1 cellular context compared by ENCODE assay signal in genomic region chr5:116574682-116575634, GRCh38.
TF ChIP-seq lines count a peak whose summit lies in the region.

Gene SEMA6A, minus strand, starts transcription at chr5:116574823. Its CDS starts 69,879 bp downstream, at chr5:116504944.

TF ChIP-seq in H1, 55 proteins besides CTCF, POLR2A, EP300 and RAD21 (continued from another document):
- TF ChIP-seq TCF12 (IDR thresholded peaks at IDR 0.05; ENCODE audit: low read depth, low read length) (0 out of 2 replicates have a peak, but pooled peaks have one; percentile 52), TAF7 (optimal IDR thresholded peaks at IDR 0.05; ENCODE audit: borderline replicate concordance, low read depth, low read length) (peak; percentile 98), BACH1 (IDR thresholded peaks at IDR 0.05; ENCODE audit: low read length) (no peak), YY1 (IDR thresholded peaks at IDR 0.05; ENCODE audit: low read depth, low read length) (peak; percentile 80; the same call in 1 of the 2 replicates), BRCA1 (IDR thresholded peaks at IDR 0.05; ENCODE audit: low read depth, low read length) (no peak), ASH2L (IDR thresholded peaks at IDR 0.05; ENCODE audit: low read length) (peak; percentile 53), SP4 (IDR thresholded peaks at IDR 0.05; ENCODE audit: low read length) (peak; percentile 76; the same call in 1 of the 2 replicates), SP1 (IDR thresholded peaks at IDR 0.05; ENCODE audit: low read depth, low read length) (peak; percentile 98), CEBPB (IDR thresholded peaks at IDR 0.05; ENCODE audit: low read depth, low read length) (no peak), SIX5 (IDR thresholded peaks at IDR 0.05; ENCODE audit: low read depth, low read length) (no peak), RFX5 (IDR thresholded peaks at IDR 0.05; ENCODE audit: borderline replicate concordance, low read depth, low read length) (peak; percentile 48; the same call in 1 of the 2 replicates), CTBP2 (IDR thresholded peaks at IDR 0.05; ENCODE audit: borderline replicate concordance, insufficient read depth, insufficient read length, low read length) (peak; percentile 78), JUN (IDR thresholded peaks at IDR 0.05; ENCODE audit: low read depth, low read length) (no peak), BCL11A (IDR thresholded peaks at IDR 0.05; ENCODE audit: low read depth in 2 of 2, low read length in 2 of 2) (no peak), POU5F1 (IDR thresholded peaks at IDR 0.05; ENCODE audit: low read depth, low read length) (no peak), SP2 (IDR thresholded peaks at IDR 0.05; ENCODE audit: low read length) (no peak), SAP30 (IDR thresholded peaks at IDR 0.05; ENCODE audit: insufficient read depth, insufficient replicate concordance, low read length) (no peak), EZH2 (IDR thresholded peaks at IDR 0.05; ENCODE audit: low read depth, low read length, severe bottlenecking) (no peak), CHD7 (IDR thresholded peaks at IDR 0.05; ENCODE audit: insufficient replicate concordance, low read length) (no peak), USF2 (IDR thresholded peaks at IDR 0.05; ENCODE audit: low read length) (no peak), POLR2AphosphoS5 (IDR thresholded peaks at IDR 0.05; ENCODE audit: low read depth, low read length) (peak; percentile 91), CHD1 (IDR thresholded peaks at IDR 0.05; ENCODE audit: low read depth, low read length) (no peak; the same call in none of the 2 replicates), TBP (IDR thresholded peaks at IDR 0.05; ENCODE audit: low read depth, low read length) (peak; percentile 95), TAF1 (IDR thresholded peaks at IDR 0.05; ENCODE audit: low read depth, low read length) (peak; percentile 99), SUZ12 (IDR thresholded peaks at IDR 0.05; ENCODE audit: low read length) (no peak), KDM1A (IDR thresholded peaks at IDR 0.05; ENCODE audit: borderline replicate concordance, low read length) (no peak), NRF1 (IDR thresholded peaks at IDR 0.05; ENCODE audit: low read depth, low read length) (no peak), GABPA (IDR thresholded peaks at IDR 0.05; ENCODE audit: borderline replicate concordance, insufficient read depth, low read length) (no peak), RNF2 (IDR thresholded peaks at IDR 0.05; ENCODE audit: borderline replicate concordance, low read depth, low read length, missing control alignments, poor library complexity, severe bottlenecking) (no peak), EGR1 (IDR thresholded peaks at IDR 0.05; ENCODE audit: borderline replicate concordance, low read depth, low read length) (no peak; the same call in none of the 2 replicates), CREB1 (IDR thresholded peaks at IDR 0.05) (peak; percentile 79), E2F6 (IDR thresholded peaks at IDR 0.05) (0 out of 2 replicates have a peak, but pooled peaks have one; percentile 41), RBBP5 (IDR thresholded peaks at IDR 0.05; ENCODE audit: borderline replicate concordance, low read depth, low read length) (no peak; the same call in 1 of the 2 replicates), SIN3A (conservative IDR thresholded peaks at IDR 0.05 in 1 of 2, IDR thresholded peaks at IDR 0.05 in 1 of 2; ENCODE audit: low read depth in 1 of 2, low read length in 2 of 2) (peak; percentile 95; a peak in 3 of 4 replicates), GTF2F1 (IDR thresholded peaks at IDR 0.05; ENCODE audit: borderline replicate concordance, low read depth, low read length) (no peak), TEAD4 (IDR thresholded peaks at IDR 0.05; ENCODE audit: low read depth, low read length) (peak; percentile 75), NANOG (IDR thresholded peaks at IDR 0.05; ENCODE audit: insufficient read depth, low read depth, low read length, poor library complexity, severe bottlenecking) (peak; percentile 30), ATF3 (IDR thresholded peaks at IDR 0.05; ENCODE audit: insufficient read depth, low read depth, low read length) (no peak), ZNF274 (IDR thresholded peaks at IDR 0.05; ENCODE audit: borderline replicate concordance, extremely low read depth, low read length) (no peak), RXRA (IDR thresholded peaks at IDR 0.05; ENCODE audit: insufficient read depth, low read depth, low read length) (no peak), CBX5 (IDR thresholded peaks at IDR 0.05; ENCODE audit: low read depth, low read length) (no peak), HDAC6 (IDR thresholded peaks at IDR 0.05; ENCODE audit: low read depth, low read length) (no peak), HDAC2 (IDR thresholded peaks at IDR 0.05; ENCODE audit: borderline replicate concordance in 1 of 2, low read depth in 2 of 2, low read length in 2 of 2) (no peak), KDM5A (IDR thresholded peaks at IDR 0.05; ENCODE audit: low read length) (no peak), JUND (IDR thresholded peaks at IDR 0.05; ENCODE audit: low read length) (peak; percentile 15; the same call in 1 of the 2 replicates), SRF (IDR thresholded peaks at IDR 0.05; ENCODE audit: low read depth, low read length) (no peak; the same call in 1 of the 2 replicates), SIRT6 (IDR thresholded peaks at IDR 0.05; ENCODE audit: low read length) (no peak), MAFK (IDR thresholded peaks at IDR 0.05; ENCODE audit: low read depth, low read length) (no peak), KDM4A (IDR thresholded peaks at IDR 0.05; ENCODE audit: low read depth, low read length, severe bottlenecking) (no peak), CHD2 (IDR thresholded peaks at IDR 0.05; ENCODE audit: low read length) (0 out of 2 replicates have a peak, but pooled peaks have one; percentile 32)
- TF ChIP-seq, protein P1, sequence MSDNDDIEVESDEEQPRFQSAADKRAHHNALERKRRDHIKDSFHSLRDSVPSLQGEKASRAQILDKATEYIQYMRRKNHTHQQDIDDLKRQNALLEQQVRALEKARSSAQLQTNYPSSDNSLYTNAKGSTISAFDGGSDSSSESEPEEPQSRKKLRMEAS (IDR thresholded peaks at IDR 0.05): peak; percentile 93
- TF ChIP-seq, protein P2, sequence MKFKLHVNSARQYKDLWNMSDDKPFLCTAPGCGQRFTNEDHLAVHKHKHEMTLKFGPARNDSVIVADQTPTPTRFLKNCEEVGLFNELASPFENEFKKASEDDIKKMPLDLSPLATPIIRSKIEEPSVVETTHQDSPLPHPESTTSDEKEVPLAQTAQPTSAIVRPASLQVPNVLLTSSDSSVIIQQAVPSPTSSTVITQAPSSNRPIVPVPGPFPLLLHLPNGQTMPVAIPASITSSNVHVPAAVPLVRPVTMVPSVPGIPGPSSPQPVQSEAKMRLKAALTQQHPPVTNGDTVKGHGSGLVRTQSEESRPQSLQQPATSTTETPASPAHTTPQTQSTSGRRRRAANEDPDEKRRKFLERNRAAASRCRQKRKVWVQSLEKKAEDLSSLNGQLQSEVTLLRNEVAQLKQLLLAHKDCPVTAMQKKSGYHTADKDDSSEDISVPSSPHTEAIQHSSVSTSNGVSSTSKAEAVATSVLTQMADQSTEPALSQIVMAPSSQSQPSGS (IDR thresholded peaks at IDR 0.05; ENCODE audit: low read length): peak; percentile 95
